Comparison of ENCODE assay signal across 4 cellular contexts in the genomic region with DNA sequence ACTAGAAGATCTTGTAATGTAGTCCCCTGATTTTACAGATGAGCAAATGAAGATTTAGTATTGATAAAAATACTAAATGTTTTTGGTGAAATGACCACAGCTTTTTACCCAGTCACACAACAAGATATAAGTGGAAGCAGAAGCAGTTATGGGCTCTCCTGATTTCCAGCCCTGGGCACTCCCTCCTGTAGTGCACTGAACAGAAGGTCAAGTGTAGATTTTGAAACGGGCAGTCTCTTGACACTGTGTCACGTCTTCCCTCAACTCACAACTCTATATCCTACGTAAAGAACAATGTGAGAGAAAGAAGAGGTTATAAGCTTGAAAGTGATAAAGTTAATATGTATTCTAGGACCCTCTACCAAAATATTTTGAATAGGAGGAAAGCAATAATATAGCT. TPM values are rescaled to one million over a fixed set of nuclear protein-coding genes. Genes with fewer than 3 reads are reported as not detected.
"Had no signal": no experiment of that assay in that cellular context is flagged by ENCODE, and none has a peak within 500 bp of the region (broad histone marks: within the 10 kb centered on the region; RNA-seq: fewer than 3 reads in every experiment).

No MANE protein-coding gene starts in this region.

- H3K4me3 ChIP-seq: GM12878 had no signal

- ATAC-seq: GM12878 had no signal

- DNase-seq: GDM1, GF-D8 had no signal

RNA-seq across cellular contexts. Expression of a gene that starts 23.3 kb away (rescaled TPM):
- total RNA-seq: G401 had no signal
